ENCODE assay signal across 17 cellular contexts in the genomic region with DNA sequence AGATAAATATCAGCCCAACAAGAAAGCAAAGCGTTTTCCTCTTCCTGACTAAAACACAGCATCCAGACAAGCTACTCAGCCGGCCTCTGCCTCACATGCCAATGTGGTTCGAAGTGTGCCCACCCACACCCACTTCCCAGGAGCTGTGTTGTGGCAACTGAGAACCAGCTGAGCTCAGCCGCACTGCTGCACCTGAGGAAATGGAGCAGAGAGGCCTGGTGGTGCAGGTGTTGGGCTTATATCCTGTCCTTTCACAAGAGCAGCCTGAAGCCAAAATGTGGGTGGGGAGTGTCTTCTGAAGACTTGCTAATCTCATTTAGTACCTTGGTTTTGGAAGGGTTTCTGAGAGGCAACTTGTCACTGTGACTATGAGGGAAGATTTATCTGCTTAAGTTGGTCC. TPM values are rescaled to one million over a fixed set of nuclear protein-coding genes. Genes with fewer than 3 reads are reported as not detected.
DNase-seq lines count a peak whose midpoint lies in the region; ATAC-seq lines count a peak whose summit lies in the region.
"Had no signal": no experiment of that assay in that cellular context is flagged by ENCODE, and none has a peak within 500 bp of the region (broad histone marks: within the 10 kb centered on the region; RNA-seq: fewer than 3 reads in every experiment).

No MANE protein-coding gene starts in this region.

- intact Hi-C loops in posterior vena cava (cut with DNase I) = no loop called here

- POLR2A ChIA-PET in T-cell (lab: Charles Lee) = no interaction called here

- no peaks in the 10 kb centered on the region for H3K36me3 Mint-ChIP-seq in T-cell
- no peaks in the 10 kb centered on the region for H3K36me3 Mint-ChIP-seq in activated naive CD8-positive, alpha-beta T cell treated with anti-CD3 and anti-CD28 coated beads, Interleukin-2, amount 50 U/mL, for 24 hours (ENCODE audit: low read depth)
- no peaks in the 10 kb centered on the region for H3K36me3 Mint-ChIP-seq in stimulated activated effector memory CD8-positive, alpha-beta T cell treated with anti-CD3 and anti-CD28 coated beads, Interleukin-12 subunit alpha, Interleukin-12 subunit beta, amount 100 ng/mL, for 72 hours

- peak overlapping the region; percentile 47 to 85 for H3K27ac Mint-ChIP-seq in T-cell
- no peak overlapping the region for H3K27ac Mint-ChIP-seq in activated naive CD8-positive, alpha-beta T cell treated with anti-CD3 and anti-CD28 coated beads, Interleukin-2, amount 50 U/mL, for 24 hours
- no peak overlapping the region for H3K27ac Mint-ChIP-seq in stimulated activated effector memory CD8-positive, alpha-beta T cell treated with anti-CD3 and anti-CD28 coated beads, Interleukin-12 subunit alpha, Interleukin-12 subunit beta, amount 100 ng/mL, for 72 hours

- ATAC-seq in T-cell (replicated peaks in 1 of 4) (peak; percentile 64 to 99 (median 90)), GM19328 (IDR thresholded peaks at IDR 0.05; ENCODE audit: unreplicated experiment) (no peak), GM19463 (IDR thresholded peaks at IDR 0.05; ENCODE audit: unreplicated experiment) (no peak)
- peak; percentile 40 for ATAC-seq in activated naive CD8-positive, alpha-beta T cell treated with anti-CD3 and anti-CD28 coated beads, Interleukin-2, amount 50 U/mL, for 24 hours
- ATAC-seq in stimulated activated effector memory CD8-positive, alpha-beta T cell treated with anti-CD3 and anti-CD28 coated beads, Interleukin-12 subunit alpha, Interleukin-12 subunit beta, amount 100 ng/mL, for 72 hours = peak; percentile 65

- CTCF ChIA-PET in T-cell (lab: Charles Lee) = no interaction called here

- H3K9me3 Mint-ChIP-seq in T-cell = no peaks in the 10 kb centered on the region
- no peaks in the 10 kb centered on the region for H3K9me3 Mint-ChIP-seq in activated naive CD8-positive, alpha-beta T cell treated with anti-CD3 and anti-CD28 coated beads, Interleukin-2, amount 50 U/mL, for 24 hours
- H3K9me3 Mint-ChIP-seq in stimulated activated effector memory CD8-positive, alpha-beta T cell treated with anti-CD3 and anti-CD28 coated beads, Interleukin-12 subunit alpha, Interleukin-12 subunit beta, amount 100 ng/mL, for 72 hours = no peaks in the 10 kb centered on the region

- H3K27me3 Mint-ChIP-seq in T-cell = no peaks in the 10 kb centered on the region
- no peaks in the 10 kb centered on the region for H3K27me3 Mint-ChIP-seq in activated naive CD8-positive, alpha-beta T cell treated with anti-CD3 and anti-CD28 coated beads, Interleukin-2, amount 50 U/mL, for 24 hours

- H3K4me3 Mint-ChIP-seq in T-cell = peak overlapping the region in 1 of 3 donors; percentile 30
- no peak overlapping the region for H3K4me3 Mint-ChIP-seq in activated naive CD8-positive, alpha-beta T cell treated with anti-CD3 and anti-CD28 coated beads, Interleukin-2, amount 50 U/mL, for 24 hours
- no peak overlapping the region for H3K4me3 Mint-ChIP-seq in stimulated activated effector memory CD8-positive, alpha-beta T cell treated with anti-CD3 and anti-CD28 coated beads, Interleukin-12 subunit alpha, Interleukin-12 subunit beta, amount 100 ng/mL, for 72 hours

- DNase-seq in T-cell (peak; percentile 7 to 71 (median 44)), activated T-cell treated with anti-CD3 and anti-CD28 coated beads for 4 hours (peak; percentile 0), posterior vena cava (ENCODE audit: low spot score) (no peak)
- DNase-seq in activated naive CD8-positive, alpha-beta T cell treated with anti-CD3 and anti-CD28 coated beads, Interleukin-2, amount 50 U/mL, for 24 hours = peak; percentile 18
- DNase-seq in stimulated activated effector memory CD8-positive, alpha-beta T cell treated with anti-CD3 and anti-CD28 coated beads, Interleukin-12 subunit alpha, Interleukin-12 subunit beta, amount 100 ng/mL, for 72 hours (ENCODE audit: low spot score in 2 of 2) = no peak
- DNase-seq: C1 segment of cervical spinal cord, EL, HCEC 1CT, islet precursor cell, NCI-H1694 treated with DMSO at 0.1 percent for 48 hours, NCI-H526 treated with DMSO at 0.1 percent for 48 hours had no signal

- H3K4me1 Mint-ChIP-seq in T-cell = peaks cover 36 to 50% (median 42%) of the 10 kb centered on the region in 3 donors
- peaks cover 36% of the 10 kb centered on the region for H3K4me1 Mint-ChIP-seq in activated naive CD8-positive, alpha-beta T cell treated with anti-CD3 and anti-CD28 coated beads, Interleukin-2, amount 50 U/mL, for 24 hours
- peaks cover 13% of the 10 kb centered on the region for H3K4me1 Mint-ChIP-seq in stimulated activated effector memory CD8-positive, alpha-beta T cell treated with anti-CD3 and anti-CD28 coated beads, Interleukin-12 subunit alpha, Interleukin-12 subunit beta, amount 100 ng/mL, for 72 hours

RNA-seq across cellular contexts. Expression of a gene that starts 23.0 kb away (rescaled TPM):
- total RNA-seq in T-cell (under 1 TPM in 1 of 5 donors, not detected in 4; 0.50 TPM), posterior vena cava (not detected)
- total RNA-seq: bronchial epithelial cell, endothelial cell of umbilical vein, LHCN-M2, mucosa of gallbladder had no signal

RNA-seq across cellular contexts. Expression of a gene that starts 42.4 kb away (rescaled TPM):
- total RNA-seq in T-cell (100 to 1,000 TPM in 3 of 5 donors, 10 to 100 TPM in 2; 91.3 to 146 (median 113) TPM), posterior vena cava (1 to 10 TPM in 1 of 2 donors, under 1 TPM in 1; 0.62 to 1.3 TPM)
- total RNA-seq: bronchial epithelial cell, endothelial cell of umbilical vein, LHCN-M2 had no signal

Comparison
In these comparisons a context has a peak if more than half of its experiments do, and no peak if none do; other contexts are left out.
1. ATAC-seq: peak in T-cell (4 of 4), activated naive CD8-positive, alpha-beta T cell treated with anti-CD3 and anti-CD28 coated beads, Interleukin-2, amount 50 U/mL, for 24 hours (single experiment) and stimulated activated effector memory CD8-positive, alpha-beta T cell treated with anti-CD3 and anti-CD28 coated beads, Interleukin-12 subunit alpha, Interleukin-12 subunit beta, amount 100 ng/mL, for 72 hours (single experiment); none in GM19328 (single experiment) and GM19463 (single experiment).
2. DNase-seq: peak in T-cell (34 of 34), activated T-cell treated with anti-CD3 and anti-CD28 coated beads for 4 hours (single experiment) and activated naive CD8-positive, alpha-beta T cell treated with anti-CD3 and anti-CD28 coated beads, Interleukin-2, amount 50 U/mL, for 24 hours (single experiment); none in stimulated activated effector memory CD8-positive, alpha-beta T cell treated with anti-CD3 and anti-CD28 coated beads, Interleukin-12 subunit alpha, Interleukin-12 subunit beta, amount 100 ng/mL, for 72 hours (0 of 2) and posterior vena cava (single experiment).
3. H3K27ac Mint-ChIP-seq: peak in T-cell (2 of 2); none in activated naive CD8-positive, alpha-beta T cell treated with anti-CD3 and anti-CD28 coated beads, Interleukin-2, amount 50 U/mL, for 24 hours (single experiment) and stimulated activated effector memory CD8-positive, alpha-beta T cell treated with anti-CD3 and anti-CD28 coated beads, Interleukin-12 subunit alpha, Interleukin-12 subunit beta, amount 100 ng/mL, for 72 hours (single experiment).
4. RNA of a gene that starts 42.4 kb away (total RNA-seq): 91.3 to 146 TPM in T-cell; 0.62 to 1.3 TPM in posterior vena cava; every median in the first group is over 10 times any median in the second.